In the genomic region with DNA sequence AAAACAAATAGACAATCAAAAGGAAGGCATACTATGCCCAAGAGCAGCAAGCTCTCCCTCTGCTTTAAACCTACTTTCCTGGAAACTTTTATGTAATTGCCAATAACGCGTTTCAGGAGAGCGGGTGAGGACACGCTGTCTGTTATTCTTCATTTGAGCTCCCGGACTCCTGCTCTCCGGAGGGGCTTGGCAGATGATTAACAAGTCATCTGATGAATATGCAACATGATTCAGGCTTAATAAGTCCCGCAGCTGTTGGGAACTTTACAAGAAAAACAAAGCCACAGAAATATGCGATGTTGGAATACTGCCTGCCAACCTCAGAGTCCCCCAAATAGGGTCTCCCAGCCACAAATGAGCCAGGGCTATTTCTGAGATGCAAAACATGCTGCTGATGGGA, we compare ENCODE assay signal across 18 cellular contexts.
A peak's percentile ranks its signal among the peaks of the same experiment; 100 is the strongest.
DNase-seq lines count a peak whose midpoint lies in the region; ATAC-seq and TF ChIP-seq lines count a peak whose summit lies in the region.
"Had no signal": no experiment of that assay in that cellular context is flagged by ENCODE, and none has a peak within 500 bp of the region (broad histone marks: within the 10 kb centered on the region; RNA-seq: fewer than 3 reads in every experiment).

No MANE protein-coding gene starts in this region.

- DNase-seq in AG04449 (ENCODE audit: low read depth, low spot score) (peak; percentile 1), MG63 (peak; percentile 49), epithelial cell of proximal tubule (ENCODE audit: low read depth) (peak; percentile 73), midbrain (lab: John Stamatoyannopoulos, UW) (peak; percentile 17), NCI-H69 (lab: John Stamatoyannopoulos, UW) (no peak)
- DNase-seq: activated gamma-delta T cell; H9; left lung; NCI-H187; NCI-H510A; SIG-M5; stimulated activated CD4-positive, alpha-beta T cell treated with anti-CD3 and anti-CD28 coated beads, Interleukin-15, amount 100 ng/mL, for 24 hours; stimulated activated naive CD8-positive, alpha-beta T cell treated with anti-CD3 and anti-CD28 coated beads, Interleukin-15, amount 100 ng/mL, for 72 hours; T-helper 2 cell had no signal

- TF ChIP-seq CTCF in AG04449 (IDR thresholded peaks at IDR 0.05; ENCODE audit: insufficient read depth, low read length, missing control alignments) (no peak), epithelial cell of proximal tubule (conservative IDR thresholded peaks at IDR 0.05; ENCODE audit: low read depth, low read length) (no peak)

- POLR2A ChIA-PET in AG04449 (lab: Yijun Ruan, JAX): no interaction called here

- H3K4me3 ChIP-seq in AG04449 (ENCODE audit: low read depth, low read length) (no peak overlapping the region), MG63 (no peak overlapping the region), epithelial cell of proximal tubule (ENCODE audit: low read depth, low read length) (no peak overlapping the region)
- H3K4me3 ChIP-seq: ascending aorta, left lung had no signal

- no peaks in the 10 kb centered on the region for H3K36me3 ChIP-seq in MG63
- H3K36me3 ChIP-seq: ascending aorta, left lung had no signal

- H3K27me3 ChIP-seq in MG63: no peaks in the 10 kb centered on the region
- H3K27me3 ChIP-seq: ascending aorta, left lung had no signal

- ATAC-seq in GM21723 (IDR thresholded peaks at IDR 0.05; ENCODE audit: unreplicated experiment) (no peak), GM19467 (IDR thresholded peaks at IDR 0.05; ENCODE audit: unreplicated experiment) (no peak), GM21423 (IDR thresholded peaks at IDR 0.05; ENCODE audit: unreplicated experiment) (no peak)
- ATAC-seq: left lung; stimulated activated naive CD8-positive, alpha-beta T cell treated with anti-CD3 and anti-CD28 coated beads, Interleukin-15, amount 100 ng/mL, for 72 hours had no signal

- no peaks in the 10 kb centered on the region for H3K9me3 ChIP-seq in MG63
- H3K9me3 ChIP-seq: ascending aorta, left lung had no signal

- CTCF ChIA-PET in AG04449 (lab: Yijun Ruan, JAX): no interaction called here
